ENCODE assay signal across 28 cellular contexts in the genomic region with DNA sequence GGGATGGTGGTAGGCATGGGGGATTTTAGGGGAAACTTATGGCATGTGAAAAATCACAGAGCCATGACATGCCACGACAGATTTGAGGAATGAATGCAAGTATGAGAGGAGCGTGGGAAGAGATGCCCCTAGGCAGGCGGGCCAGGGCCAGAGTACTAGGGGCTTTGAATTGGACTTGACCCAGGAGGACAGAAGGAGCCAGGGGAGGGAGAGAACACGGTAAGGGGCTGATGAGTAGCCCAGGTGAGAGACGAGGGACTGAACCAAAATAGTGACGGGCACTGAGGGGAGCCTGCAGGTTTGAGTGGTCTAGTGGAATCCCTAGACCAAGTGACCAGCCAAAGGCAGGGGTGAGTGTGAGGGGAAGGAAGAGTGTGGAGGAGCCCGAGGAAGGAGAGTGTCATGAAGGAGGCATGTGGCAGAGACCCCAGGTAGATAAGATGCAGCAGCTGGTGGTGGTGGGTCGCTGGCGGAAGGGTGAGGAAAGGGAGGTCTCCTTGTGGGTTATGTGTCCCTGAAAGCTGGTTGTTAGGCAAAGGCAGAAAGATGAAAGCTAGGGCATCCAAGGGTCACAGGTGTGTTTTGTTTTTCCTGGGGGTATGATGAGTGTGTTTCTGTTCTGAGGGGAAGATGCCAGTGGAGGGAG. TPM values are rescaled to one million over a fixed set of nuclear protein-coding genes. Genes with fewer than 3 reads are reported as not detected.
"Had no signal": no experiment of that assay in that cellular context is flagged by ENCODE, and none has a peak within 500 bp of the region (broad histone marks: within the 10 kb centered on the region; RNA-seq: fewer than 3 reads in every experiment).

No MANE protein-coding gene starts in this region.

- H3K4me1 Mint-ChIP-seq: activated CD4-positive, alpha-beta memory T cell treated with anti-CD3 and anti-CD28 coated beads, Interleukin-2, amount 10 ng/mL, durations not matched to agents 7 days and 5 days; activated CD4-positive, alpha-beta T cell treated with anti-CD3 and anti-CD28 coated beads for 36 hours; activated naive CD8-positive, alpha-beta T cell treated with anti-CD3 and anti-CD28 coated beads, Interleukin-2, amount 10 ng/mL, durations not matched to agents 7 days and 5 days had no signal

- H3K36me3 ChIP-seq: adrenal gland, MG63, Peyer's patch, SJCRH30 had no signal

- H3K27ac ChIP-seq: adrenal gland, KMS-11, Peyer's patch, RWPE1, SJCRH30, VCaP had no signal

- H3K36me3 Mint-ChIP-seq: activated naive CD8-positive, alpha-beta T cell treated with anti-CD3 and anti-CD28 coated beads, Interleukin-2, amount 10 ng/mL, durations not matched to agents 7 days and 5 days had no signal

- H3K9ac ChIP-seq: KMS-11, SK-N-SH had no signal

- H3K4me3 Mint-ChIP-seq: activated CD4-positive, alpha-beta memory T cell treated with anti-CD3 and anti-CD28 coated beads, Interleukin-2, amount 10 ng/mL, durations not matched to agents 7 days and 5 days; activated CD4-positive, alpha-beta T cell treated with anti-CD3 and anti-CD28 coated beads for 36 hours; activated naive CD8-positive, alpha-beta T cell treated with anti-CD3 and anti-CD28 coated beads, Interleukin-2, amount 10 ng/mL, durations not matched to agents 7 days and 5 days had no signal

- H3K27ac Mint-ChIP-seq: activated CD4-positive, alpha-beta memory T cell treated with anti-CD3 and anti-CD28 coated beads, Interleukin-2, amount 10 ng/mL, durations not matched to agents 7 days and 5 days; activated CD4-positive, alpha-beta T cell treated with anti-CD3 and anti-CD28 coated beads for 36 hours; activated naive CD8-positive, alpha-beta T cell treated with anti-CD3 and anti-CD28 coated beads, Interleukin-2, amount 10 ng/mL, durations not matched to agents 7 days and 5 days had no signal

- H3K9me3 ChIP-seq: adrenal gland, Peyer's patch, SJCRH30, SK-N-SH had no signal

- H3K9me2 ChIP-seq: SK-N-SH had no signal

- DNase-seq: activated CD4-positive, alpha-beta memory T cell treated with anti-CD3 and anti-CD28 coated beads, Interleukin-2, amount 10 ng/mL, durations not matched to agents 7 days and 5 days; activated CD4-positive, alpha-beta T cell treated with anti-CD3 and anti-CD28 coated beads for 36 hours; activated CD4-positive, alpha-beta T cell treated with anti-CD3 and anti-CD28 coated beads, Interleukin-2, amount 50 U/mL, for 1 hour; activated CD8-positive, alpha-beta memory T cell treated with anti-CD3 and anti-CD28 coated beads, Interleukin-2, amount 50 U/mL, for 4 hours; activated naive CD4-positive, alpha-beta T cell treated with anti-CD3 and anti-CD28 coated beads, Interleukin-2, amount 50 U/mL, for 16 hours; activated naive CD8-positive, alpha-beta T cell treated with anti-CD3 and anti-CD28 coated beads, Interleukin-2, amount 10 ng/mL, durations not matched to agents 7 days and 5 days; activated T-cell treated with anti-CD3 and anti-CD28 coated beads, Interleukin-2, amount 50 U/mL, for 1 hour; aorta; MG63; MV-4-11; NCI-H1092 treated with DMSO at 0.1 percent for 48 hours; NCI-H1417 treated with DMSO at 0.1 percent for 48 hours; NCI-H1694; NCI-H2029; NCI-H2107; NCI-H510A; NCI-H526 treated with DMSO at 0.1 percent for 48 hours; NCI-H82; NK-92 treated with Interleukin-12 subunit alpha and Interleukin-12 subunit beta, amount 100 ng/mL, for 24 hours; Right ventricle myocardium superior; SJCRH30; SK-N-SH; T-helper 1 cell had no signal

- H3K4me2 ChIP-seq: KMS-11, SK-N-SH had no signal

- H3K4me1 ChIP-seq: Peyer's patch, SJCRH30 had no signal

- H3K4me3 ChIP-seq: adrenal gland, MG63, Peyer's patch, SJCRH30 had no signal

- H3K27me3 ChIP-seq: adrenal gland, MG63, Peyer's patch, SJCRH30 had no signal

- ATAC-seq: activated CD4-positive, alpha-beta T cell treated with anti-CD3 and anti-CD28 coated beads for 36 hours had no signal

RNA-seq across cellular contexts. Expression of a gene that starts 48.7 kb away (rescaled TPM):
- total RNA-seq: activated CD4-positive, alpha-beta T cell treated with anti-CD3 and anti-CD28 coated beads for 36 hours; activated naive CD8-positive, alpha-beta T cell treated with anti-CD3 and anti-CD28 coated beads, Interleukin-2, amount 10 ng/mL, durations not matched to agents 7 days and 5 days; SJCRH30 had no signal
